ENCODE assay signal across 19 cellular contexts in the genomic region with DNA sequence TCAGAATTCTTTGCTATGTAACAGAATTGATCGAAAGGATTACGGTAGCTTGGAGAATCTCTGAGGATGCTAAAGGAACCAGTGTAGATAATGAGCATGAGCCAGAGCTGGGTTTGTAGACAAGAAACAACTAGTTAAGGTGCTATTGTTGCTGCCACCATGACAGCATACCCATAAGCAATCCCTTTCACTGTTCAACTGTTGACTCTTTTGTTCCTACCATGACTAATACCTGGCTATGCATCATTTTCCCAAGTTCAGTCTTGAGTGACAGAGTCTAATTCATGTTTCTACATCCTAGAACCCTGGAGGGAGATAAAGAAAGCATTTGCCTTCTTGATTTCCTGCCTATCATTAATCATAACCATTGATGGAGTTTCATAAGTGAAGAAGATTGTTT.
DNase-seq lines count a peak whose midpoint lies in the region; ATAC-seq and TF ChIP-seq lines count a peak whose summit lies in the region.
"Had no signal": no experiment of that assay in that cellular context is flagged by ENCODE, and none has a peak within 500 bp of the region (broad histone marks: within the 10 kb centered on the region; RNA-seq: fewer than 3 reads in every experiment).

No MANE protein-coding gene starts in this region.

- no peak overlapping the region for H3K4me3 Mint-ChIP-seq in WTC11
- H3K4me3 Mint-ChIP-seq: CD4-positive, alpha-beta memory T cell had no signal

- no peaks in the 10 kb centered on the region for H3K27me3 ChIP-seq in A673 (replicated peaks; ENCODE audit: insufficient read depth, low read depth, low read length, poor library complexity)
- H3K27me3 ChIP-seq: BLaER1 had no signal

- no peaks in the 10 kb centered on the region for H3K27me3 Mint-ChIP-seq in WTC11 (ENCODE audit: low read depth)
- H3K27me3 Mint-ChIP-seq: CD4-positive, alpha-beta memory T cell had no signal

- 0 out of 2 replicates have a peak, but pooled peaks cover 2% of the 10 kb centered on the region for H3K36me3 Mint-ChIP-seq in WTC11
- H3K36me3 Mint-ChIP-seq: CD4-positive, alpha-beta memory T cell had no signal

- TF ChIP-seq CTCF in RWPE1 (conservative IDR thresholded peaks at IDR 0.05; ENCODE audit: low read depth) (no peak), WTC11 (IDR thresholded peaks at IDR 0.05) (no peak), A673 (conservative IDR thresholded peaks at IDR 0.05; ENCODE audit: low read depth, low read length) (no peak)

- intact Hi-C loops in A673 (cut with micrococcal nuclease; ENCODE audit: unreplicated experiment): no loop called here

- H3K4me1 Mint-ChIP-seq in WTC11: no peaks in the 10 kb centered on the region
- H3K4me1 Mint-ChIP-seq: CD4-positive, alpha-beta memory T cell had no signal

- in situ Hi-C loops in Caki2 (cut with HindIII; ENCODE audit: low pct_unique_long_range_greater_than_20kb, low sequenced_read_pairs): no loop called here

- peaks cover 15% of the 10 kb centered on the region for H3K9me3 Mint-ChIP-seq in WTC11

- POLR2A ChIA-PET in RWPE1 (lab: Yijun Ruan, JAX; ENCODE audit: low non-redundant PET) (no interaction called here), WTC11 (lab: Charles Lee) (no interaction called here), A673 (lab: Charles Lee; ENCODE audit: low non-redundant PET) (no interaction called here)

- H3K27ac ChIP-seq in RWPE1 (no peak overlapping the region), A673 (ENCODE audit: low read depth, low read length, poor library complexity, severe bottlenecking) (no peak overlapping the region)
- H3K27ac ChIP-seq: BLaER1 had no signal

- ATAC-seq in esophagus mucosa (peak; percentile 98), HG03280 (IDR thresholded peaks at IDR 0.05; ENCODE audit: unreplicated experiment) (no peak), WTC11 (no peak)
- ATAC-seq: HCT116, K562 had no signal

- peak; percentile 26 for DNase-seq in Caki2 (ENCODE audit: low read depth)
- DNase-seq in HT1080 (ENCODE audit: low read depth): peak; percentile 60
- peak; percentile 12 for DNase-seq in RWPE1 (ENCODE audit: low spot score)
- DNase-seq in globus pallidus (ENCODE audit: low spot score): no peak
- DNase-seq in WTC11 (ENCODE audit: low spot score): no peak
- DNase-seq in A673 (ENCODE audit: low spot score): no peak
- DNase-seq: CD4-positive, alpha-beta memory T cell; DMS79; MV-4-11; NCI-H1694 treated with DMSO at 0.1 percent for 48 hours; NCI-H2107; NCI-H510A treated with DMSO at 0.1 percent for 48 hours; Right ventricle myocardium superior; SW 1271 had no signal

- no peak overlapping the region for H3K27ac Mint-ChIP-seq in WTC11
- H3K27ac Mint-ChIP-seq: CD4-positive, alpha-beta memory T cell had no signal

- H3K4me1 ChIP-seq in A673 (ENCODE audit: insufficient read depth, low read length, poor library complexity, severe bottlenecking): no peaks in the 10 kb centered on the region
- H3K4me1 ChIP-seq: BLaER1 had no signal

- no peaks in the 10 kb centered on the region for H3K36me3 ChIP-seq in A673 (ENCODE audit: insufficient read depth, low read length, poor library complexity, severe bottlenecking)
- H3K36me3 ChIP-seq: BLaER1 had no signal

- CTCF ChIA-PET in RWPE1 (lab: Yijun Ruan, JAX) (no interaction called here), WTC11 (lab: Charles Lee) (no interaction called here), A673 (lab: Charles Lee) (no interaction called here)

- no peaks in the 10 kb centered on the region for H3K9me3 ChIP-seq in A673 (ENCODE audit: low read depth, low read length, poor library complexity, severe bottlenecking)
- H3K9me3 ChIP-seq: BLaER1 had no signal

- BruUV-seq in A673 (replicated peaks; lab: Mats Ljungman, UMichigan): no TSS peak

- H3K4me3 ChIP-seq in A673 (ENCODE audit: low read depth, low read length, poor library complexity, severe bottlenecking): no peak overlapping the region
- H3K4me3 ChIP-seq: BLaER1, K562 had no signal

TF ChIP-seq in WTC11, 78 proteins besides CTCF, POLR2A, EP300 and RAD21:
- TF ChIP-seq, protein P1, sequence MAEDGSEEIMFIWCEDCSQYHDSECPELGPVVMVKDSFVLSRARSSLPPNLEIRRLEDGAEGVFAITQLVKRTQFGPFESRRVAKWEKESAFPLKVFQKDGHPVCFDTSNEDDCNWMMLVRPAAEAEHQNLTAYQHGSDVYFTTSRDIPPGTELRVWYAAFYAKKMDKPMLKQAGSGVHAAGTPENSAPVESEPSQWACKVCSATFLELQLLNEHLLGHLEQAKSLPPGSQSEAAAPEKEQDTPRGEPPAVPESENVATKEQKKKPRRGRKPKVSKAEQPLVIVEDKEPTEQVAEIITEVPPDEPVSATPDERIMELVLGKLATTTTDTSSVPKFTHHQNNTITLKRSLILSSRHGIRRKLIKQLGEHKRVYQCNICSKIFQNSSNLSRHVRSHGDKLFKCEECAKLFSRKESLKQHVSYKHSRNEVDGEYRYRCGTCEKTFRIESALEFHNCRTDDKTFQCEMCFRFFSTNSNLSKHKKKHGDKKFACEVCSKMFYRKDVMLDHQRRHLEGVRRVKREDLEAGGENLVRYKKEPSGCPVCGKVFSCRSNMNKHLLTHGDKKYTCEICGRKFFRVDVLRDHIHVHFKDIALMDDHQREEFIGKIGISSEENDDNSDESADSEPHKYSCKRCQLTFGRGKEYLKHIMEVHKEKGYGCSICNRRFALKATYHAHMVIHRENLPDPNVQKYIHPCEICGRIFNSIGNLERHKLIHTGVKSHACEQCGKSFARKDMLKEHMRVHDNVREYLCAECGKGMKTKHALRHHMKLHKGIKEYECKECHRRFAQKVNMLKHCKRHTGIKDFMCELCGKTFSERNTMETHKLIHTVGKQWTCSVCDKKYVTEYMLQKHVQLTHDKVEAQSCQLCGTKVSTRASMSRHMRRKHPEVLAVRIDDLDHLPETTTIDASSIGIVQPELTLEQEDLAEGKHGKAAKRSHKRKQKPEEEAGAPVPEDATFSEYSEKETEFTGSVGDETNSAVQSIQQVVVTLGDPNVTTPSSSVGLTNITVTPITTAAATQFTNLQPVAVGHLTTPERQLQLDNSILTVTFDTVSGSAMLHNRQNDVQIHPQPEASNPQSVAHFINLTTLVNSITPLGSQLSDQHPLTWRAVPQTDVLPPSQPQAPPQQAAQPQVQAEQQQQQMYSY (CRISPR knock-in tag; IDR thresholded peaks at IDR 0.05): no peak
- TF ChIP-seq ZNF423 (CRISPR knock-in tag; IDR thresholded peaks at IDR 0.05) (no peak), SMAD3 (CRISPR knock-in tag; IDR thresholded peaks at IDR 0.05; ENCODE audit: borderline replicate concordance) (no peak), NR3C1 (CRISPR knock-in tag; conservative IDR thresholded peaks at IDR 0.05; ENCODE audit: low read depth) (no peak), USF2 (CRISPR knock-in tag; IDR thresholded peaks at IDR 0.05) (no peak), ZMAT4 (CRISPR knock-in tag; IDR thresholded peaks at IDR 0.05) (no peak)
- TF ChIP-seq, protein P2, sequence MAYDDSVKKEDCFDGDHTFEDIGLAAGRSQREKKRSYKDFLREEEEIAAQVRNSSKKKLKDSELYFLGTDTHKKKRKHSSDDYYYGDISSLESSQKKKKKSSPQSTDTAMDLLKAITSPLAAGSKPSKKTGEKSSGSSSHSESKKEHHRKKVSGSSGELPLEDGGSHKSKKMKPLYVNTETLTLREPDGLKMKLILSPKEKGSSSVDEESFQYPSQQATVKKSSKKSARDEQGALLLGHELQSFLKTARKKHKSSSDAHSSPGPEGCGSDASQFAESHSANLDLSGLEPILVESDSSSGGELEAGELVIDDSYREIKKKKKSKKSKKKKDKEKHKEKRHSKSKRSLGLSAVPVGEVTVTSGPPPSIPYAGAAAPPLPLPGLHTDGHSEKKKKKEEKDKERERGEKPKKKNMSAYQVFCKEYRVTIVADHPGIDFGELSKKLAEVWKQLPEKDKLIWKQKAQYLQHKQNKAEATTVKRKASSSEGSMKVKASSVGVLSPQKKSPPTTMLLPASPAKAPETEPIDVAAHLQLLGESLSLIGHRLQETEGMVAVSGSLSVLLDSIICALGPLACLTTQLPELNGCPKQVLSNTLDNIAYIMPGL (CRISPR knock-in tag; IDR thresholded peaks at IDR 0.05): no peak
TF ChIP-seq in WTC11: peak in this region for 0.

Comparison
In these comparisons a context has a peak if more than half of its experiments do, and no peak if none do; other contexts are left out.
1. DNase-seq: peak in Caki2 (single experiment), HT1080 (single experiment) and RWPE1 (single experiment); none in globus pallidus (single experiment), WTC11 (single experiment) and A673 (single experiment).